In genomic region chr1:22268327-22268726, GRCh38 we compare ENCODE assay signal across 31 cellular contexts.
"Had no signal": no experiment of that assay in that cellular context is flagged by ENCODE, and none has a peak within 500 bp of the region (broad histone marks: within the 10 kb centered on the region; RNA-seq: fewer than 3 reads in every experiment).

No MANE protein-coding gene starts in this region.

- H3K27ac Mint-ChIP-seq: activated CD4-positive, alpha-beta T cell treated with anti-CD3 and anti-CD28 coated beads, Interleukin-2, amount 10 ng/mL, durations not matched to agents 24 days and 14 days; activated CD8-positive, alpha-beta T cell treated with anti-CD3 and anti-CD28 coated beads for 36 hours; activated naive CD4-positive, alpha-beta T cell treated with anti-CD3 and anti-CD28 coated beads, Interleukin-2, amount 50 U/mL, for 72 hours; activated T-helper 2 cell treated with anti-CD3 and anti-CD28 coated beads, Interferon-gamma antibody, Interleukin-2, Interleukin-4, amounts not matched to agents 10 μg/mL and 5 μg/mL and 100 μg/mL, durations not matched to agents 14 hours and 24 hours and 36 hours had no signal

- H3K4me1 Mint-ChIP-seq: activated CD4-positive, alpha-beta T cell treated with anti-CD3 and anti-CD28 coated beads, Interleukin-2, amount 10 ng/mL, durations not matched to agents 24 days and 14 days had no signal

- H3K36me3 ChIP-seq: adrenal gland, breast epithelium, MG63, WERI-Rb-1 had no signal

- H3K9me3 Mint-ChIP-seq: activated CD4-positive, alpha-beta T cell treated with anti-CD3 and anti-CD28 coated beads, Interleukin-2, amount 10 ng/mL, durations not matched to agents 24 days and 14 days; activated CD8-positive, alpha-beta T cell treated with anti-CD3 and anti-CD28 coated beads for 36 hours; activated T-helper 2 cell treated with anti-CD3 and anti-CD28 coated beads, Interferon-gamma antibody, Interleukin-2, Interleukin-4, amounts not matched to agents 10 μg/mL and 5 μg/mL and 100 μg/mL, durations not matched to agents 14 hours and 24 hours and 36 hours had no signal

- H3K27me3 ChIP-seq: adrenal gland, body of pancreas, breast epithelium had no signal

- H3K36me3 Mint-ChIP-seq: activated naive CD4-positive, alpha-beta T cell treated with anti-CD3 and anti-CD28 coated beads, Interleukin-2, amount 50 U/mL, for 72 hours had no signal

- H3K27ac ChIP-seq: adrenal gland, body of pancreas, breast epithelium, WERI-Rb-1 had no signal

- DNase-seq: activated CD4-positive, alpha-beta T cell treated with anti-CD3 and anti-CD28 coated beads, Interleukin-2, amount 10 ng/mL, durations not matched to agents 24 days and 14 days; activated CD4-positive, alpha-beta T cell treated with anti-CD3 and anti-CD28 coated beads, Interleukin-2, amount 50 U/mL, for 4 hours; activated CD8-positive, alpha-beta T cell treated with anti-CD3 and anti-CD28 coated beads for 36 hours; activated gamma-delta T cell; activated naive CD4-positive, alpha-beta T cell treated with Interleukin-2 at 50 U/mL for 16 hours; activated T-cell treated with anti-CD3 and anti-CD28 coated beads, Interleukin-2, amount 50 U/mL, for 1 hour; adrenal gland; body of pancreas; Kasumi-1; KG1; MG63; NCI-H1092; NCI-H1436 treated with DMSO at 0.1 percent for 48 hours; NCI-H187; NCI-H2029 treated with DMSO at 0.1 percent for 48 hours; NCI-H2107; NCI-H2171; NCI-H510A; NCI-H526; NCI-H748 treated with DMSO at 0.1 percent for 48 hours; NK-92 treated with Interleukin-12 subunit alpha and Interleukin-12 subunit beta, amount 100 ng/mL, for 24 hours; OCI-M1; Right ventricle myocardium superior; SW 1271; T-helper 1 cell; T-helper 2 cell; T-helper 9 cell; WERI-Rb-1 had no signal

- H3K4me1 ChIP-seq: adrenal gland, body of pancreas, breast epithelium had no signal

- H3K4me3 ChIP-seq: adrenal gland, body of pancreas, breast epithelium, MG63 had no signal

- H3K4me3 Mint-ChIP-seq: activated CD4-positive, alpha-beta T cell treated with anti-CD3 and anti-CD28 coated beads, Interleukin-2, amount 10 ng/mL, durations not matched to agents 24 days and 14 days; activated CD8-positive, alpha-beta T cell treated with anti-CD3 and anti-CD28 coated beads for 36 hours had no signal

- H3K9me3 ChIP-seq: adrenal gland, body of pancreas, breast epithelium, MG63 had no signal
